21 cellular contexts compared by ENCODE assay signal in the genomic region with DNA sequence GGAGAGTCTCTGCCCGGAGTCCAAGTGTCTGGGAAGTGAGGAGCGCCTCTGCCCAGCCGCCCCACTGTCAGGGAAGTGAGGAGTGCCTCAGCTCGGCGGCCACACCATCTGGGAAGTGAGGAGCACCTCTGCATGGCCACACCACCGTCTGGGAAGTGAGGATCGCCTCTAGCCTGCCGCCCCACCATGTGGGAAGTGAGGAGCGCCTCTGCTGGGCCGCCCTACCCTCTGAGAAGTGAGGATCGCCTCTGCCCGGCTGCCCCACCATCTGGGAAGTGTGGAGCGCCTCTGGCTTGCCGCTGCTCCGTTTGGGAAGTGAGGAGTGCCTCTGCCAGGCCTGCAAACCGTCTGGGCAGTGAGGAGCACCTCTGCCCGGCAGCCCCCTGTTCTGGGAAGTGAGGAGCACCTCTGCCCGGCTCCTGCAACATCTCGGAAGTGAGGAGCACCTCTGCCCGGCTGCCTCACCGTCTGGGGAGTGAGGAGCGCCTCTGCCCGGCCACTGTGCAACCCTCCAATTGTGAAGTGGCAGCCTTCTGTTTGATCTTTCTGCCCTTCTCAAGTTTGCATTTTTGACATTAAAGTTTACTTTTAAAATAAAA.
A peak's percentile ranks its signal among the peaks of the same experiment; 100 is the strongest.
DNase-seq lines count a peak whose midpoint lies in the region; ATAC-seq, FAIRE-seq and TF ChIP-seq lines count a peak whose summit lies in the region.
"Had no signal": no experiment of that assay in that cellular context is flagged by ENCODE, and none has a peak within 500 bp of the region (broad histone marks: within the 10 kb centered on the region; RNA-seq: fewer than 3 reads in every experiment).

No MANE protein-coding gene starts in this region.

- no peaks in the 10 kb centered on the region for H3K79me1 ChIP-seq in mesenchymal stem cell (replicated peaks; ENCODE audit: low read length, poor library complexity, severe bottlenecking)

- H3K14ac ChIP-seq in mesenchymal stem cell (ENCODE audit: low read length in 2 of 2): no peak overlapping the region

- H3K4me1 ChIP-seq in A549 (no peaks in the 10 kb centered on the region), endodermal cell (ENCODE audit: control insufficient read depth, insufficient read depth, low read length) (no peaks in the 10 kb centered on the region), mesenchymal stem cell (ENCODE audit: control insufficient read depth, insufficient read depth, low read depth, low read length) (no peaks in the 10 kb centered on the region)
- H3K4me1 ChIP-seq: BE2C had no signal

- H3K9me3 Mint-ChIP-seq in endodermal cell: peaks cover 13% of the 10 kb centered on the region
- H3K9me3 Mint-ChIP-seq: CD14-positive monocyte; CD4-positive, alpha-beta T cell; CD8-positive, alpha-beta memory T cell had no signal

- no peak overlapping the region for H3K4me2 ChIP-seq in A549
- H3K4me2 ChIP-seq in mesenchymal stem cell (ENCODE audit: low read length, poor library complexity, severe bottlenecking): no peak overlapping the region

- H4K91ac ChIP-seq in mesenchymal stem cell (ENCODE audit: low read length): peak overlapping the region; percentile 11

- no peak overlapping the region for H3K18ac ChIP-seq in mesenchymal stem cell (ENCODE audit: low read depth in 1 of 2, low read length in 2 of 2)

- H3K4me3 ChIP-seq in A549 (no peak overlapping the region), endodermal cell (ENCODE audit: low read length) (no peak overlapping the region), mesenchymal stem cell (ENCODE audit: insufficient read depth in 1 of 2, low read depth in 1 of 2, low read length in 2 of 2) (no peak overlapping the region), MG63 (no peak overlapping the region)
- H3K4me3 ChIP-seq: BLaER1 treated with 17β-estradiol and CSF1 and Interleukin-3, amounts not matched to agents 10 nM and 100 nM; GM23248 had no signal

- H3K23ac ChIP-seq in mesenchymal stem cell (ENCODE audit: low read length in 2 of 2): no peak overlapping the region

- no peak overlapping the region for H3K4me3 Mint-ChIP-seq in endodermal cell
- H3K4me3 Mint-ChIP-seq: CD14-positive monocyte; CD4-positive, alpha-beta T cell; CD8-positive, alpha-beta memory T cell; H9 had no signal

- CTCF ChIA-PET in A549 (lab: Yijun Ruan, JAX): no interaction called here

- no peak overlapping the region for H2BK5ac ChIP-seq in mesenchymal stem cell (ENCODE audit: low read depth, low read length, poor library complexity, severe bottlenecking)

- H3K9ac ChIP-seq in endodermal cell (ENCODE audit: extremely low read depth, low read length, poor library complexity, severe bottlenecking) (no peak overlapping the region), mesenchymal stem cell (ENCODE audit: low read length) (no peak overlapping the region)
- H3K9ac ChIP-seq: BLaER1 treated with 17β-estradiol and CSF1 and Interleukin-3, amounts not matched to agents 10 nM and 100 nM; GM23248 had no signal

- TF ChIP-seq EP300 in A549 (IDR thresholded peaks at IDR 0.05): no peak

- no peak overlapping the region for H3K4ac ChIP-seq in mesenchymal stem cell (ENCODE audit: low read depth in 1 of 2, low read length in 2 of 2)

- POLR2A ChIA-PET in A549 (lab: Yijun Ruan, JAX): no interaction called here

- no peak overlapping the region for H4K8ac ChIP-seq in mesenchymal stem cell (ENCODE audit: low read length)

- no peaks in the 10 kb centered on the region for H3K36me3 Mint-ChIP-seq in endodermal cell (ENCODE audit: low read depth)
- H3K36me3 Mint-ChIP-seq: CD14-positive monocyte; CD8-positive, alpha-beta memory T cell had no signal

- H2AK5ac ChIP-seq in mesenchymal stem cell (ENCODE audit: low read length, severe bottlenecking): no peak overlapping the region

- H2BK120ac ChIP-seq in mesenchymal stem cell (ENCODE audit: low read depth, low read length): no peak overlapping the region

- TF ChIP-seq CTCF in A549 (IDR thresholded peaks at IDR 0.05): no peak
- TF ChIP-seq CTCF in endodermal cell (conservative IDR thresholded peaks at IDR 0.05): no peak
- TF ChIP-seq CTCF in D721Med (IDR thresholded peaks at IDR 0.05; ENCODE audit: insufficient read depth, missing control alignments): no peak

- ATAC-seq in A549: peak; percentile 21 to 61; a peak in 4 of 6 replicates
- ATAC-seq: HCT116 had no signal

- no peak for TF ChIP-seq POLR2A in A549 (IDR thresholded peaks at IDR 0.05; ENCODE audit: low read length)

- H2AFZ ChIP-seq in mesenchymal stem cell (ENCODE audit: low read depth, low read length): no peak overlapping the region
- H2AFZ ChIP-seq: GM23248 had no signal

- no peaks in the 10 kb centered on the region for H3K4me1 Mint-ChIP-seq in endodermal cell
- H3K4me1 Mint-ChIP-seq: H9 had no signal

- DNase-seq in A549 (ENCODE audit: low read depth in 1 of 2, low spot score in 1 of 2): no peak
- peak; percentile 38 for DNase-seq in endodermal cell
- DNase-seq in mesenchymal stem cell: no peak
- DNase-seq in MG63: no peak
- DNase-seq in D721Med (ENCODE audit: insufficient read length, low spot score): no peak
- DNase-seq in T-helper 9 cell: no peak
- DNase-seq: ACHN; AML-193; BE2C; CD4-positive, alpha-beta T cell; CD8-positive, alpha-beta memory T cell; DND-41; GM23248; H9 had no signal

- H3K27ac ChIP-seq in A549: no peak overlapping the region
- H3K27ac ChIP-seq in endodermal cell (ENCODE audit: low read depth, low read length): no peak overlapping the region
- H3K27ac ChIP-seq in mesenchymal stem cell (ENCODE audit: low read length, poor library complexity, severe bottlenecking): no peak overlapping the region
- H3K27ac ChIP-seq: 22Rv1, GM23248 had no signal

- no peaks in the 10 kb centered on the region for H3K36me3 ChIP-seq in endodermal cell (ENCODE audit: control insufficient read depth, insufficient read depth, low read length)
- no peaks in the 10 kb centered on the region for H3K36me3 ChIP-seq in mesenchymal stem cell (ENCODE audit: control insufficient read depth in 1 of 2, insufficient read depth in 2 of 2, low read depth in 1 of 2, low read length in 2 of 2)
- H3K36me3 ChIP-seq in MG63: no peaks in the 10 kb centered on the region
- H3K36me3 ChIP-seq: BE2C; BLaER1 treated with 17β-estradiol and CSF1 and Interleukin-3, amounts not matched to agents 10 nM and 100 nM had no signal

- H3K27me3 ChIP-seq in endodermal cell (ENCODE audit: control insufficient read depth, insufficient read depth, low read length, poor library complexity, severe bottlenecking): peaks cover 89% of the 10 kb centered on the region
- peaks cover 18 to 95% of the 10 kb centered on the region in 2 experiments for H3K27me3 ChIP-seq in mesenchymal stem cell (ENCODE audit: control insufficient read depth in 1 of 2, insufficient read depth in 1 of 2, low read length in 2 of 2)
- peaks cover 86% of the 10 kb centered on the region for H3K27me3 ChIP-seq in MG63

- FAIRE-seq in A549 (lab: Jason Lieb, UNC): no peak
- no peak for FAIRE-seq in D721Med (lab: Jason Lieb, UNC)
- FAIRE-seq: A204.1, G401.6, GM12892 had no signal

- TF ChIP-seq RAD21 in A549 (conservative IDR thresholded peaks at IDR 0.05 in 1 of 2, IDR thresholded peaks at IDR 0.05 in 1 of 2): no peak

- H3K9me3 ChIP-seq in A549 (no peaks in the 10 kb centered on the region), endodermal cell (ENCODE audit: control insufficient read depth, low read length) (no peaks in the 10 kb centered on the region), mesenchymal stem cell (ENCODE audit: control insufficient read depth, low read length) (no peaks in the 10 kb centered on the region), MG63 (no peaks in the 10 kb centered on the region)
- H3K9me3 ChIP-seq: BE2C had no signal

- 36% methylated on average over 16 of the region's 23 CpGs for WGBS in A549 (ENCODE audit: missing lambda C conversion rate)
- WGBS in endodermal cell (ENCODE audit: insufficient coverage in 1 of 2, insufficient read length in 1 of 2), 2 experiments: 65 to 66% methylated on average over 9 to 23 of the region's 23 CpGs
- 67% methylated on average over 23 of the region's 23 CpGs for WGBS in mesenchymal stem cell

- H2BK12ac ChIP-seq in mesenchymal stem cell (ENCODE audit: low read length in 2 of 2): no peak overlapping the region

- H2BK15ac ChIP-seq in mesenchymal stem cell (ENCODE audit: low read depth, poor library complexity, severe bottlenecking): no peak overlapping the region

- H3K27ac Mint-ChIP-seq in endodermal cell: no peak overlapping the region
- H3K27ac Mint-ChIP-seq: CD4-positive, alpha-beta T cell; CD8-positive, alpha-beta memory T cell; H9 had no signal

- H3K27me3 Mint-ChIP-seq in endodermal cell (ENCODE audit: insufficient read depth): peaks cover 48% of the 10 kb centered on the region

TF ChIP-seq in A549, 52 proteins besides CTCF, POLR2A, EP300 and RAD21:
- TF ChIP-seq JUN (IDR thresholded peaks at IDR 0.05): no peak
- TF ChIP-seq, protein P1, sequence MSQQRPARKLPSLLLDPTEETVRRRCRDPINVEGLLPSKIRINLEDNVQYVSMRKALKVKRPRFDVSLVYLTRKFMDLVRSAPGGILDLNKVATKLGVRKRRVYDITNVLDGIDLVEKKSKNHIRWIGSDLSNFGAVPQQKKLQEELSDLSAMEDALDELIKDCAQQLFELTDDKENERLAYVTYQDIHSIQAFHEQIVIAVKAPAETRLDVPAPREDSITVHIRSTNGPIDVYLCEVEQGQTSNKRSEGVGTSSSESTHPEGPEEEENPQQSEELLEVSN (IDR thresholded peaks at IDR 0.05; ENCODE audit: borderline replicate concordance, low read depth): no peak
- no peak for TF ChIP-seq NPAS2 (CRISPR knock-in tag; IDR thresholded peaks at IDR 0.05; ENCODE audit: borderline replicate concordance)
- TF ChIP-seq PHF8 (IDR thresholded peaks at IDR 0.05; ENCODE audit: borderline replicate concordance, low read depth): no peak
- TF ChIP-seq FOSB (CRISPR knock-in tag; IDR thresholded peaks at IDR 0.05): no peak
- TF ChIP-seq MYC (IDR thresholded peaks at IDR 0.05; ENCODE audit: borderline replicate concordance, low read length): no peak
- TF ChIP-seq RNF2 (IDR thresholded peaks at IDR 0.05; ENCODE audit: borderline replicate concordance, low read depth): no peak
- TF ChIP-seq, protein P2, sequence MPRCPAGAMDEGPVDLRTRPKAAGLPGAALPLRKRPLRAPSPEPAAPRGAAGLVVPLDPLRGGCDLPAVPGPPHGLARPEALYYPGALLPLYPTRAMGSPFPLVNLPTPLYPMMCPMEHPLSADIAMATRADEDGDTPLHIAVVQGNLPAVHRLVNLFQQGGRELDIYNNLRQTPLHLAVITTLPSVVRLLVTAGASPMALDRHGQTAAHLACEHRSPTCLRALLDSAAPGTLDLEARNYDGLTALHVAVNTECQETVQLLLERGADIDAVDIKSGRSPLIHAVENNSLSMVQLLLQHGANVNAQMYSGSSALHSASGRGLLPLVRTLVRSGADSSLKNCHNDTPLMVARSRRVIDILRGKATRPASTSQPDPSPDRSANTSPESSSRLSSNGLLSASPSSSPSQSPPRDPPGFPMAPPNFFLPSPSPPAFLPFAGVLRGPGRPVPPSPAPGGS (IDR thresholded peaks at IDR 0.05): no peak
- TF ChIP-seq RFX5 (IDR thresholded peaks at IDR 0.05): no peak
- TF ChIP-seq CEBPB (IDR thresholded peaks at IDR 0.05): no peak
- no peak for TF ChIP-seq KDM5A (IDR thresholded peaks at IDR 0.05)
